ENCODE assay signal across 1 cellular context in genomic region chr15:80090879-80091503, GRCh38.
TF ChIP-seq lines count a peak whose summit lies in the region.

No MANE protein-coding gene starts in this region.

TF ChIP-seq in liver, 16 proteins besides CTCF, POLR2A, EP300 and RAD21 (continued from another document):
- TF ChIP-seq REST (IDR thresholded peaks at IDR 0.05) (no peak), SP1 (IDR thresholded peaks at IDR 0.05) (no peak), FOXA2 (IDR thresholded peaks at IDR 0.05) (no peak), ATF3 (IDR thresholded peaks at IDR 0.05) (no peak), HNF4G (IDR thresholded peaks at IDR 0.05) (no peak), TAF1 (conservative IDR thresholded peaks at IDR 0.05) (no peak), RXRA (IDR thresholded peaks at IDR 0.05) (no peak), GABPA (IDR thresholded peaks at IDR 0.05 in 1 of 2, conservative IDR thresholded peaks at IDR 0.05 in 1 of 2) (no peak)
TF ChIP-seq in liver: peak in this region for 0.
